1 cellular context compared by ENCODE assay signal in the genomic region with DNA sequence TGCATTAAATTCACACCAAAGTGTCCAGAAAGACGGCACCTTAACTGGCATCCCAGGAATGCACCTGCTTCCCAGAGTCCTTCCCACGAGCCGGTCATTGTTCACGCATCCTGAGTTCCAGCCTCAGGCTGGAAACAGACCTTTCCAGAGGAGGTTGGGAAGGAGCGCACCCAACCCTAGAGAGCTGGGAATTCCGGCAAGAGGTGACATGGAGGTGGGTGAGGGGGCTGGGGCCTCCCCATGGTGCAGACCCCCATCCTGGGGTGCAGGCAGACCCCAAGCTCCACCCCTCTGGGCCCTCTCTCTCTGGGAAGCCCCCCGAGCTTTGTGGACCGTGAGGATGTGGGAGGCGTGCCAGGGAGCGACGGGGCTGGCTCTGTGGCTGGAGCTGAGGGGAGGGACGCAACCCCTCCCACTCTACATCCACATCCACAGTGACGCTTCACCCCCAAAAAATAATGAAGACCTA.
TF ChIP-seq lines count a peak whose summit lies in the region.

No MANE protein-coding gene starts in this region.

TF ChIP-seq in H1, 55 proteins besides CTCF, POLR2A, EP300 and RAD21:
- TF ChIP-seq TEAD4 (IDR thresholded peaks at IDR 0.05; ENCODE audit: low read depth, low read length) (peak; percentile 60; the same call in 1 of the 2 replicates), SP1 (IDR thresholded peaks at IDR 0.05; ENCODE audit: low read depth, low read length) (no peak)
